25 cellular contexts compared by ENCODE assay signal in genomic region chr1:75366595-75366994, GRCh38.
"Had no signal": no experiment of that assay in that cellular context is flagged by ENCODE, and none has a peak within 500 bp of the region (broad histone marks: within the 10 kb centered on the region; RNA-seq: fewer than 3 reads in every experiment).

No MANE protein-coding gene starts in this region.

- DNase-seq: colonic mucosa; cortex of kidney; effector CD8-positive, alpha-beta T cell; effector memory CD8-positive, alpha-beta T cell; foreskin keratinocyte; heart left ventricle; hypothalamus; immature natural killer cell; islet precursor cell; kidney; kidney glomerular epithelial cell; left lung; left ventricle myocardium superior; lower lobe of right lung; mesenchymal stem cell; mucosa of descending colon; naive B cell; naive thymus-derived CD8-positive, alpha-beta T cell had no signal

- H2AFZ ChIP-seq: hepatocyte had no signal

- H3K27me3 Mint-ChIP-seq: dendritic cell treated with granulocyte-macrophage colony-stimulating factor and Interleukin-4, amounts not matched to agents 40 ng/mL and 50 ng/mL, for 4 days; effector memory CD8-positive, alpha-beta T cell; naive B cell had no signal

- H3K9me3 ChIP-seq: colonic mucosa had no signal

- ATAC-seq: effector memory CD8-positive, alpha-beta T cell; foreskin keratinocyte; gastroesophageal sphincter; heart left ventricle; left lung; left ventricle myocardium superior; lower lobe of right lung; mucosa of descending colon; naive thymus-derived CD8-positive, alpha-beta T cell had no signal

- H3K36me3 ChIP-seq: colonic mucosa, esophagus muscularis mucosa, gastroesophageal sphincter, heart left ventricle, left lung, lower lobe of right lung had no signal

- FAIRE-seq: endothelial cell of umbilical vein, frontal cortex, kidney had no signal

- H3K4me1 Mint-ChIP-seq: immature natural killer cell, mesothelial cell of epicardium, naive B cell had no signal

- H3K4me3 Mint-ChIP-seq: dendritic cell treated with granulocyte-macrophage colony-stimulating factor and Interleukin-4, amounts not matched to agents 40 ng/mL and 50 ng/mL, for 4 days; effector memory CD8-positive, alpha-beta T cell; immature natural killer cell; mesothelial cell of epicardium; naive B cell; naive thymus-derived CD8-positive, alpha-beta T cell had no signal

- H3K4me1 ChIP-seq: colonic mucosa, esophagus muscularis mucosa, foreskin keratinocyte, gastroesophageal sphincter, heart left ventricle, left lung, lower lobe of right lung had no signal

- H3K79me2 ChIP-seq: hepatocyte had no signal

- H3K4me2 ChIP-seq: hepatocyte had no signal

- H3K27me3 ChIP-seq: colonic mucosa, esophagus muscularis mucosa, foreskin keratinocyte, gastroesophageal sphincter, heart left ventricle, hepatocyte, left lung had no signal

- H3K27ac Mint-ChIP-seq: dendritic cell treated with granulocyte-macrophage colony-stimulating factor and Interleukin-4, amounts not matched to agents 40 ng/mL and 50 ng/mL, for 4 days; effector memory CD8-positive, alpha-beta T cell; immature natural killer cell; mesothelial cell of epicardium; naive B cell; naive thymus-derived CD8-positive, alpha-beta T cell had no signal

- H3K4me3 ChIP-seq: colonic mucosa, esophagus muscularis mucosa, gastroesophageal sphincter, heart left ventricle, hepatocyte, left lung, lower lobe of right lung, mucosa of descending colon had no signal

- H3K36me3 Mint-ChIP-seq: mesothelial cell of epicardium, naive B cell had no signal

- H3K27ac ChIP-seq: colonic mucosa, esophagus muscularis mucosa, foreskin keratinocyte, gastroesophageal sphincter, heart left ventricle, hepatocyte, left lung, lower lobe of right lung had no signal
